ENCODE assay signal across 24 cellular contexts in genomic region chr6:150662814-150663213, GRCh38.
"Had no signal": no experiment of that assay in that cellular context is flagged by ENCODE, and none has a peak within 500 bp of the region (broad histone marks: within the 10 kb centered on the region; RNA-seq: fewer than 3 reads in every experiment).

No MANE protein-coding gene starts in this region.

- H2AFZ ChIP-seq: parathyroid adenoma had no signal

- H3K27ac Mint-ChIP-seq: natural killer cell, progenitor cell of endocrine pancreas had no signal

- H3K36me3 ChIP-seq: gastrocnemius medialis, neutrophil, right lobe of liver, stomach, thyroid gland, vagina had no signal

- ATAC-seq: esophagus mucosa, gastrocnemius medialis, natural killer cell had no signal

- H3K4me1 Mint-ChIP-seq: natural killer cell had no signal

- H3K4me3 Mint-ChIP-seq: natural killer cell, neural crest cell had no signal

- H3K4me3 ChIP-seq: dorsolateral prefrontal cortex, gastrocnemius medialis, right lobe of liver, stomach, thyroid gland, vagina had no signal

- H3K27me3 ChIP-seq: dorsolateral prefrontal cortex, gastrocnemius medialis, neutrophil, right lobe of liver, stomach, thyroid gland, vagina had no signal

- DNase-seq: dorsolateral prefrontal cortex; effector CD4-positive, alpha-beta T cell; foreskin fibroblast; gastrocnemius medialis; head of caudate nucleus; mesendoderm; natural killer cell; right lobe of liver; small intestine; stimulated activated CD4-positive, alpha-beta T cell treated with anti-CD3 and anti-CD28 coated beads, Interleukin-12 subunit alpha, Interleukin-12 subunit beta, amount 100 ng/mL, for 4 hours; stimulated activated CD4-positive, alpha-beta T cell treated with anti-CD3 and anti-CD28 coated beads, Interleukin-1b, Interleukin-23, amount 100 ng/mL, for 48 hours; stimulated activated CD4-positive, alpha-beta T cell treated with anti-CD3 and anti-CD28 coated beads, Interleukin-4, amount 100 ng/mL, for 1 hour; stimulated activated CD8-positive, alpha-beta memory T cell treated with anti-CD3 and anti-CD28 coated beads, Interleukin-4, amount 100 ng/mL, for 48 hours; stimulated activated naive CD4-positive, alpha-beta T cell treated with Interleukin-2 at 50 U/mL for 16 hours; stomach; thyroid gland; trophoblast cell had no signal

- H3K27ac ChIP-seq: dorsolateral prefrontal cortex, epithelial cell of prostate, gastrocnemius medialis, neutrophil, parathyroid adenoma, right lobe of liver, thyroid gland, vagina had no signal

- H3K9ac ChIP-seq: parathyroid adenoma had no signal

- H3K9me3 Mint-ChIP-seq: natural killer cell, neural crest cell had no signal

- H3K36me3 Mint-ChIP-seq: natural killer cell had no signal

- H3K9me3 ChIP-seq: gastrocnemius medialis, neutrophil, right lobe of liver, stomach, thyroid gland, vagina had no signal

- H3K27me3 Mint-ChIP-seq: progenitor cell of endocrine pancreas had no signal
